ENCODE assay signal across 2 cellular contexts in genomic region chr9:131546336-131547084, GRCh38.
A peak's percentile ranks its signal among the peaks of the same experiment; 100 is the strongest.
TF ChIP-seq lines count a peak whose summit lies in the region.

No MANE protein-coding gene starts in this region.

TF ChIP-seq in HEK293, 187 proteins besides CTCF, POLR2A, EP300 and RAD21 (continued from another document and continues in another):
- TF ChIP-seq ZNF704 (tag by site-specific recombination; IDR thresholded peaks at IDR 0.05) (no peak), ZNF362 (tag by site-specific recombination; IDR thresholded peaks at IDR 0.05) (no peak), ZNF596 (tag by site-specific recombination; IDR thresholded peaks at IDR 0.05) (no peak), ZNF645 (tag by site-specific recombination; IDR thresholded peaks at IDR 0.05) (no peak), AEBP2 (tag by site-specific recombination; IDR thresholded peaks at IDR 0.05; ENCODE audit: borderline replicate concordance) (no peak), ZNF785 (tag by site-specific recombination; IDR thresholded peaks at IDR 0.05) (0 out of 2 replicates have a peak, but pooled peaks have one; percentile 30), SETDB1 (IDR thresholded peaks at IDR 0.05; ENCODE audit: insufficient read length, low read length) (no peak), ZNF426 (tag by site-specific recombination; IDR thresholded peaks at IDR 0.05) (no peak), ZNF677 (tag by site-specific recombination; IDR thresholded peaks at IDR 0.05) (no peak), ZNF16 (tag by site-specific recombination; IDR thresholded peaks at IDR 0.05; ENCODE audit: low read depth) (no peak), ZNF433 (tag by site-specific recombination; IDR thresholded peaks at IDR 0.05; ENCODE audit: low read depth) (no peak), ZNF544 (tag by site-specific recombination; IDR thresholded peaks at IDR 0.05) (no peak), ZNF174 (tag by site-specific recombination; IDR thresholded peaks at IDR 0.05) (no peak), ZNF155 (tag by site-specific recombination; IDR thresholded peaks at IDR 0.05) (no peak), ZNF248 (tag by site-specific recombination; IDR thresholded peaks at IDR 0.05) (no peak), GLIS2 (tag by site-specific recombination; IDR thresholded peaks at IDR 0.05) (peak; percentile 84), ZNF280D (tag by site-specific recombination; IDR thresholded peaks at IDR 0.05) (no peak), ZNF26 (tag by site-specific recombination; IDR thresholded peaks at IDR 0.05) (no peak)

TF ChIP-seq in HepG2, 621 proteins besides CTCF, POLR2A, EP300 and RAD21 (continued from another document and continues in another):
- peak; percentile 17; the same call in 1 of the 2 replicates for TF ChIP-seq SKIL (CRISPR knock-in tag; IDR thresholded peaks at IDR 0.05; ENCODE audit: borderline replicate concordance)
- TF ChIP-seq RARA (CRISPR knock-in tag; IDR thresholded peaks at IDR 0.05): peak; percentile 46
- peak; percentile 81; the same call in 1 of the 2 replicates for TF ChIP-seq RERE (CRISPR knock-in tag; IDR thresholded peaks at IDR 0.05; ENCODE audit: low read depth)
- no peak for TF ChIP-seq KMT2A (CRISPR knock-in tag; IDR thresholded peaks at IDR 0.05)
- TF ChIP-seq GFI1 (CRISPR knock-in tag; IDR thresholded peaks at IDR 0.05; ENCODE audit: borderline replicate concordance): peak; percentile 91
- TF ChIP-seq ZNF598 (CRISPR knock-in tag; IDR thresholded peaks at IDR 0.05; ENCODE audit: borderline replicate concordance): no peak
- peak; percentile 76 for TF ChIP-seq ZNF503 (CRISPR knock-in tag; IDR thresholded peaks at IDR 0.05)
- peak; percentile 32; the same call in 1 of the 2 replicates for TF ChIP-seq HHEX (CRISPR knock-in tag; IDR thresholded peaks at IDR 0.05)
- no peak for TF ChIP-seq SALL2 (CRISPR knock-in tag; IDR thresholded peaks at IDR 0.05)
- no peak for TF ChIP-seq ZNF597 (CRISPR knock-in tag; IDR thresholded peaks at IDR 0.05)
- TF ChIP-seq TFDP1 (CRISPR knock-in tag; IDR thresholded peaks at IDR 0.05; ENCODE audit: borderline replicate concordance): peak; percentile 46; the same call in 1 of the 2 replicates
- 0 out of 2 replicates have a peak, but pooled peaks have one; percentile 34 for TF ChIP-seq CREBL2 (CRISPR knock-in tag; IDR thresholded peaks at IDR 0.05; ENCODE audit: borderline replicate concordance)
- TF ChIP-seq HOXD1 (CRISPR knock-in tag; IDR thresholded peaks at IDR 0.05): no peak
- TF ChIP-seq HDAC2 (CRISPR knock-in tag; IDR thresholded peaks at IDR 0.05): peak; percentile 46; the same call in 1 of the 2 replicates
- peak; percentile 51; the same call in 1 of the 2 replicates for TF ChIP-seq HMG20A (CRISPR knock-in tag; IDR thresholded peaks at IDR 0.05; ENCODE audit: borderline replicate concordance)
- peak; percentile 77; the same call in 1 of the 2 replicates for TF ChIP-seq SIX1 (CRISPR knock-in tag; IDR thresholded peaks at IDR 0.05; ENCODE audit: borderline replicate concordance)
- no peak for TF ChIP-seq SOX6 (IDR thresholded peaks at IDR 0.05)
- TF ChIP-seq SOX6 (CRISPR knock-in tag; IDR thresholded peaks at IDR 0.05): peak; percentile 39; the same call in 1 of the 2 replicates
- peak; percentile 82 for TF ChIP-seq HMG20B (CRISPR knock-in tag; conservative IDR thresholded peaks at IDR 0.05)
- TF ChIP-seq YY1 (IDR thresholded peaks at IDR 0.05; ENCODE audit: insufficient read depth, insufficient replicate concordance, low read depth, low read length): peak; percentile 16
- no peak for TF ChIP-seq ARHGAP35 (CRISPR knock-in tag; IDR thresholded peaks at IDR 0.05; ENCODE audit: borderline replicate concordance)
- no peak for TF ChIP-seq ATF5 (CRISPR knock-in tag; IDR thresholded peaks at IDR 0.05; ENCODE audit: low read depth)
- TF ChIP-seq NRL (CRISPR knock-in tag; IDR thresholded peaks at IDR 0.05; ENCODE audit: borderline replicate concordance): no peak
- no peak for TF ChIP-seq FOXJ3 (CRISPR knock-in tag; IDR thresholded peaks at IDR 0.05; ENCODE audit: borderline replicate concordance)
- TF ChIP-seq BCL6 (CRISPR knock-in tag; IDR thresholded peaks at IDR 0.05): peak; percentile 98
- no peak for TF ChIP-seq TOE1 (CRISPR knock-in tag; IDR thresholded peaks at IDR 0.05)
- no peak for TF ChIP-seq ZBTB3 (CRISPR knock-in tag; IDR thresholded peaks at IDR 0.05; ENCODE audit: borderline replicate concordance, low read depth)
- TF ChIP-seq TFDP2 (CRISPR knock-in tag; IDR thresholded peaks at IDR 0.05): peak; percentile 54; the same call in 1 of the 2 replicates
- TF ChIP-seq SAP130 (CRISPR knock-in tag; IDR thresholded peaks at IDR 0.05; ENCODE audit: low read depth): peak; percentile 16; the same call in 1 of the 2 replicates
- TF ChIP-seq FOXA1 (IDR thresholded peaks at IDR 0.05): no peak
- TF ChIP-seq FOXA1 (CRISPR knock-in tag; IDR thresholded peaks at IDR 0.05): peak; percentile 86
- no peak for TF ChIP-seq ZNF280D (CRISPR knock-in tag; IDR thresholded peaks at IDR 0.05)
- peak; percentile 68; the same call in 1 of the 2 replicates for TF ChIP-seq PHF21A (CRISPR knock-in tag; IDR thresholded peaks at IDR 0.05)
- TF ChIP-seq CBFB (CRISPR knock-in tag; IDR thresholded peaks at IDR 0.05): peak; percentile 100
- TF ChIP-seq FOXA3 (CRISPR knock-in tag; IDR thresholded peaks at IDR 0.05): peak; percentile 60; the same call in 1 of the 2 replicates
